Comparison of ENCODE assay signal across 1 cellular context in genomic region chrX:18353931-18354368, GRCh38.
A peak's percentile ranks its signal among the peaks of the same experiment; 100 is the strongest.
TF ChIP-seq lines count a peak whose summit lies in the region.

No MANE protein-coding gene starts in this region.

TF ChIP-seq in HepG2, 621 proteins besides CTCF, POLR2A, EP300 and RAD21 (continued from another document):
- TF ChIP-seq ZNF431 (CRISPR knock-in tag; IDR thresholded peaks at IDR 0.05; ENCODE audit: borderline replicate concordance, low read depth) (no peak), ZNF775 (CRISPR knock-in tag; IDR thresholded peaks at IDR 0.05; ENCODE audit: borderline replicate concordance) (no peak), GMEB2 (CRISPR knock-in tag; IDR thresholded peaks at IDR 0.05; ENCODE audit: low read depth) (no peak), SIN3A (IDR thresholded peaks at IDR 0.05; ENCODE audit: borderline replicate concordance, low read depth, low read length) (no peak), BRD4 (CRISPR knock-in tag; IDR thresholded peaks at IDR 0.05) (no peak), ELF1 (CRISPR knock-in tag; IDR thresholded peaks at IDR 0.05) (no peak), MXD1 (CRISPR knock-in tag; IDR thresholded peaks at IDR 0.05) (0 out of 2 replicates have a peak, but pooled peaks have one; percentile 10), ETV5 (CRISPR knock-in tag; IDR thresholded peaks at IDR 0.05; ENCODE audit: borderline replicate concordance) (0 out of 2 replicates have a peak, but pooled peaks have one; percentile 27), KDM2A (CRISPR knock-in tag; IDR thresholded peaks at IDR 0.05; ENCODE audit: borderline replicate concordance, low read depth) (peak; percentile 44; the same call in 1 of the 2 replicates), HMGA1 (CRISPR knock-in tag; conservative IDR thresholded peaks at IDR 0.05) (no peak), ZNF777 (CRISPR knock-in tag; IDR thresholded peaks at IDR 0.05) (0 out of 2 replicates have a peak, but pooled peaks have one; percentile 50), HOXA3 (CRISPR knock-in tag; IDR thresholded peaks at IDR 0.05) (no peak), ZMAT5 (CRISPR knock-in tag; IDR thresholded peaks at IDR 0.05; ENCODE audit: borderline replicate concordance, low read depth) (no peak), TFDP2 (CRISPR knock-in tag; IDR thresholded peaks at IDR 0.05) (0 out of 2 replicates have a peak, but pooled peaks have one; percentile 48), KLF9 (CRISPR knock-in tag; IDR thresholded peaks at IDR 0.05; ENCODE audit: low read depth) (no peak), ZNF563 (CRISPR knock-in tag; IDR thresholded peaks at IDR 0.05) (no peak), ATF7-NPFF (CRISPR knock-in tag; IDR thresholded peaks at IDR 0.05; ENCODE audit: low read depth) (no peak), ZNF839 (CRISPR knock-in tag; IDR thresholded peaks at IDR 0.05; ENCODE audit: borderline replicate concordance) (no peak), PATZ1 (CRISPR knock-in tag; IDR thresholded peaks at IDR 0.05) (peak; percentile 89), HNF1A (IDR thresholded peaks at IDR 0.05; ENCODE audit: low read depth) (no peak), HNF1A (CRISPR knock-in tag; IDR thresholded peaks at IDR 0.05; ENCODE audit: borderline replicate concordance) (no peak), CBX5 (CRISPR knock-in tag; IDR thresholded peaks at IDR 0.05; ENCODE audit: borderline replicate concordance) (no peak), CBX1 (IDR thresholded peaks at IDR 0.05; ENCODE audit: low read depth) (no peak), FOXJ3 (CRISPR knock-in tag; IDR thresholded peaks at IDR 0.05; ENCODE audit: borderline replicate concordance) (no peak), DRAP1 (CRISPR knock-in tag; IDR thresholded peaks at IDR 0.05) (no peak), ZNF121 (CRISPR knock-in tag; IDR thresholded peaks at IDR 0.05) (peak; percentile 34; the same call in 1 of the 2 replicates), JDP2 (CRISPR knock-in tag; IDR thresholded peaks at IDR 0.05; ENCODE audit: borderline replicate concordance) (no peak; the same call in 1 of the 2 replicates), NFIC (IDR thresholded peaks at IDR 0.05; ENCODE audit: low read length) (no peak), FOXO4 (CRISPR knock-in tag; conservative IDR thresholded peaks at IDR 0.05) (no peak), NCOA2 (CRISPR knock-in tag; IDR thresholded peaks at IDR 0.05) (no peak), ZNF512B (CRISPR knock-in tag; IDR thresholded peaks at IDR 0.05; ENCODE audit: borderline replicate concordance) (no peak), TBX2 (CRISPR knock-in tag; IDR thresholded peaks at IDR 0.05; ENCODE audit: borderline replicate concordance) (no peak), MTERF4 (CRISPR knock-in tag; IDR thresholded peaks at IDR 0.05) (no peak), XRCC5 (optimal IDR thresholded peaks at IDR 0.05; ENCODE audit: low read length) (peak; percentile 11), ZNF550 (CRISPR knock-in tag; IDR thresholded peaks at IDR 0.05; ENCODE audit: borderline replicate concordance) (no peak), MLXIP (CRISPR knock-in tag; IDR thresholded peaks at IDR 0.05; ENCODE audit: borderline replicate concordance) (no peak)
